ENCODE assay signal across 8 cellular contexts in the genomic region with DNA sequence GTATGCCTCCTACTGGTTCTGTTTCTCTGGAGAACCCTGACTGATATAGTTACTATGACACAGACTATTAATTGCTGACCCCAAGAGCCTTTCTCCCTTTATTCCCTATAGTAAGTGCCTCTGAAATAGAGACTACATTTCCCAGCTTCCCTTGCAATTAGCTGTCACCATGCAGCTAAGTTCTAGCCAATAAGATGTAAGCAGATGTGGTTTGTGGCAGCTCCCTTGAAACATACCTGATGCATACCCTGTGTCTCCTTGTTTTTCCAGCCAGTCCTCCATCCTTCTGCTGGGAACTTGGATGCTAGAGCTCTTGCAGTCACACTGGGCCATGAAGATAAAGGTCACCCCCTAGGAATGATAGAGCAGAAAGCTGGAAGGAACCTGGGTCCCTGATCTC. TPM values are rescaled to one million over a fixed set of nuclear protein-coding genes. Genes with fewer than 3 reads are reported as not detected.
DNase-seq lines count a peak whose midpoint lies in the region; ATAC-seq and TF ChIP-seq lines count a peak whose summit lies in the region.

No MANE protein-coding gene starts in this region.

- TF ChIP-seq CTCF in Panc1 (IDR thresholded peaks at IDR 0.05) = no peak
- no peak for TF ChIP-seq CTCF in lower leg skin (IDR thresholded peaks at IDR 0.05)

- in situ Hi-C loops in Panc1 (cut with HindIII; ENCODE audit: low pct_unique_long_range_greater_than_20kb, low sequenced_read_pairs) = no loop called here

- no peaks in the 10 kb centered on the region for H3K9me3 ChIP-seq in Panc1 (ENCODE audit: control insufficient read depth, insufficient read depth, low read depth, low read length)

- CTCF ChIA-PET in Panc1 (lab: Charles Lee) = no interaction called here

- intact Hi-C loops in Panc1 (cut with micrococcal nuclease; ENCODE audit: unreplicated experiment) (no loop called here), lower leg skin (cut with DNase I; ENCODE audit: low total_unique reads) (no loop called here)

- no peak for TF ChIP-seq POLR2A in lower leg skin (IDR thresholded peaks at IDR 0.05)

- peak; percentile 74 for ATAC-seq in GM18870 (IDR thresholded peaks at IDR 0.05; ENCODE audit: unreplicated experiment)
- peak; percentile 81 for ATAC-seq in HG02642 (IDR thresholded peaks at IDR 0.05; ENCODE audit: poor library complexity, unreplicated experiment)
- peak; percentile 87 for ATAC-seq in Panc1

- no TSS peak for BruUV-seq in Panc1 (replicated peaks; lab: Mats Ljungman, UMichigan)

- H3K4me3 ChIP-seq in Panc1 (ENCODE audit: low read depth in 2 of 2, low read length in 2 of 2) = no peak overlapping the region
- H3K4me3 ChIP-seq in lower leg skin (ENCODE audit: low read depth, poor library complexity, severe bottlenecking) = no peak overlapping the region

- peaks cover 5% of the 10 kb centered on the region; the same call in 1 of the 2 replicates for H3K4me1 ChIP-seq in Panc1 (ENCODE audit: control insufficient read depth, insufficient read depth, low read length)

- POLR2A ChIA-PET in Panc1 (lab: Charles Lee) = interaction anchor here (0.5 kb wide), 1 partner anchor 12 kb away, joined by 3 read pairs; no protein-coding TSS in a partner anchor

- no peak overlapping the region for H3K27ac ChIP-seq in Panc1 (ENCODE audit: low read length)

- no peaks in the 10 kb centered on the region for H3K36me3 ChIP-seq in Panc1 (ENCODE audit: control insufficient read depth, insufficient read depth, low read length)

- no peaks in the 10 kb centered on the region for H3K27me3 ChIP-seq in Panc1 (ENCODE audit: control insufficient read depth, insufficient read depth, low read length)

- DNase-seq in Panc1 (ENCODE audit: low read depth, low spot score) = no peak
- peak; percentile 61 for DNase-seq in iris pigment epithelial cell (ENCODE audit: low read depth)
- DNase-seq in stimulated activated CD4-positive, alpha-beta T cell treated with anti-CD3 and anti-CD28 coated beads, Interleukin-4, amount 100 ng/mL, for 24 hours = no peak
- no peak for DNase-seq in foreskin melanocyte
- DNase-seq in lower leg skin (ENCODE audit: low spot score in 2 of 2) = no peak
- no peak for DNase-seq in activated CD4-positive, alpha-beta T cell treated with anti-CD3 and anti-CD28 coated beads, Interleukin-2, amount 50 U/mL, for 1 hour

RNA-seq across cellular contexts. Expression of a gene that starts 9.7 kb away (rescaled TPM):
- total RNA-seq in Panc1 (2021; ENCODE audit: unreplicated experiment) (54.6 TPM), lower leg skin (100 to 1,000 TPM in 1 of 4 donors, 10 to 100 TPM in 3; 84.1 to 149 (median 91.4) TPM)
- 55.3 TPM for polyA plus RNA-seq in Panc1 (2012; ENCODE audit: insufficient read length)

RNA-seq across cellular contexts. Expression of a gene that starts 40.0 kb away (rescaled TPM):
- 17.0 TPM for total RNA-seq in Panc1 (2021; ENCODE audit: unreplicated experiment)
- polyA plus RNA-seq in Panc1 (2012; ENCODE audit: insufficient read length) = 13.3 TPM
- total RNA-seq in lower leg skin = 10 to 100 TPM in 2 of 4 donors, 1 to 10 TPM in 2; 6.9 to 21.7 (median 9.3) TPM
